33 cellular contexts compared by ENCODE assay signal in genomic region chr7:148523550-148523949, GRCh38.
"Had no signal": no experiment of that assay in that cellular context is flagged by ENCODE, and none has a peak within 500 bp of the region (broad histone marks: within the 10 kb centered on the region; RNA-seq: fewer than 3 reads in every experiment).

No MANE protein-coding gene starts in this region.

- H3K36me3 ChIP-seq: ascending aorta, breast epithelium, cardiac muscle cell, colonic mucosa, esophagus squamous epithelium, gastroesophageal sphincter, heart right ventricle, WERI-Rb-1 had no signal

- H3K36me3 Mint-ChIP-seq: activated naive CD4-positive, alpha-beta T cell treated with anti-CD3 and anti-CD28 coated beads, Interleukin-2, amount 50 U/mL, for 24 hours; activated naive CD8-positive, alpha-beta T cell treated with anti-CD3 and anti-CD28 coated beads for 36 hours; brain had no signal

- H3K4me3 ChIP-seq: ascending aorta, breast epithelium, cardiac muscle cell, colonic mucosa, esophagus squamous epithelium, gastroesophageal sphincter, heart right ventricle had no signal

- H3K27me3 Mint-ChIP-seq: activated B cell treated with CpG ODN at 0.5 μM for 24 hours had no signal

- H3K27me3 ChIP-seq: ascending aorta, cardiac muscle cell, colonic mucosa had no signal

- H3K9me3 Mint-ChIP-seq: activated B cell treated with CpG ODN at 0.5 μM for 24 hours; activated naive CD4-positive, alpha-beta T cell treated with anti-CD3 and anti-CD28 coated beads, Interleukin-2, amount 50 U/mL, for 24 hours; activated naive CD8-positive, alpha-beta T cell treated with anti-CD3 and anti-CD28 coated beads for 36 hours; activated T-cell treated with anti-CD3 and anti-CD28 coated beads, Interleukin-2, amount 50 U/mL, for 4 hours; activated T-helper 17 cell treated with anti-CD3 and anti-CD28 coated beads, Interleukin-2, amount 50 U/mL, for 72 hours; T-helper 2 cell treated with Interferon-gamma antibody and Interleukin-4, amounts not matched to agents 5 μg/mL and 100 μg/mL, for 36 hours had no signal

- DNase-seq: activated B cell treated with CpG ODN at 0.5 μM for 24 hours; activated CD4-positive, alpha-beta T cell treated with anti-CD3 and anti-CD28 coated beads for 48 hours; activated CD4-positive, alpha-beta T cell treated with anti-CD3 and anti-CD28 coated beads, Interleukin-2, amount 50 U/mL, for 1 hour; activated CD4-positive, alpha-beta T cell treated with anti-CD3 and anti-CD28 coated beads, Interleukin-2, amount 50 U/mL, for 48 hours; activated CD8-positive, alpha-beta T cell treated with anti-CD3 and anti-CD28 coated beads, Interleukin-2, amount 10 ng/mL, durations not matched to agents 7 days and 5 days; activated effector memory CD4-positive, alpha-beta T cell treated with Interleukin-2 at 50 U/mL for 16 hours; activated gamma-delta T cell treated with Interleukin-2 at 50 U/mL for 16 hours; activated naive CD4-positive, alpha-beta T cell treated with Interleukin-2 at 50 U/mL for 16 hours; activated naive CD8-positive, alpha-beta T cell treated with anti-CD3 and anti-CD28 coated beads for 36 hours; activated T-cell treated with anti-CD3 and anti-CD28 coated beads, Interleukin-2, amount 50 U/mL, for 4 hours; central memory CD4-positive, alpha-beta T cell; cerebellar nuclear complex; colonic mucosa; effector CD8-positive, alpha-beta T cell; esophagus squamous epithelium; foreskin melanocyte; heart right ventricle; T-helper 1 cell; T-helper 17 cell; T1000; WERI-Rb-1 had no signal

- H3K4me1 Mint-ChIP-seq: activated naive CD8-positive, alpha-beta T cell treated with anti-CD3 and anti-CD28 coated beads for 36 hours; activated T-helper 17 cell treated with anti-CD3 and anti-CD28 coated beads, Interleukin-2, amount 50 U/mL, for 72 hours had no signal

- H3K9me3 ChIP-seq: ascending aorta, breast epithelium, colonic mucosa, esophagus squamous epithelium, gastroesophageal sphincter, heart right ventricle had no signal

- H3K4me1 ChIP-seq: ascending aorta, breast epithelium, colonic mucosa, esophagus squamous epithelium, gastroesophageal sphincter, heart right ventricle had no signal

- H3K4me3 Mint-ChIP-seq: activated B cell treated with CpG ODN at 0.5 μM for 24 hours; activated CD8-positive, alpha-beta T cell treated with anti-CD3 and anti-CD28 coated beads, Interleukin-2, amount 10 ng/mL, durations not matched to agents 7 days and 5 days; activated naive CD4-positive, alpha-beta T cell treated with anti-CD3 and anti-CD28 coated beads, Interleukin-2, amount 50 U/mL, for 24 hours; activated naive CD8-positive, alpha-beta T cell treated with anti-CD3 and anti-CD28 coated beads for 36 hours; activated T-cell treated with anti-CD3 and anti-CD28 coated beads, Interleukin-2, amount 50 U/mL, for 4 hours; activated T-helper 17 cell treated with anti-CD3 and anti-CD28 coated beads, Interleukin-2, amount 50 U/mL, for 72 hours; brain; T-helper 17 cell; T-helper 2 cell treated with Interferon-gamma antibody and Interleukin-4, amounts not matched to agents 5 μg/mL and 100 μg/mL, for 36 hours had no signal

- H3K27ac Mint-ChIP-seq: activated B cell treated with CpG ODN at 0.5 μM for 24 hours; activated CD8-positive, alpha-beta T cell treated with anti-CD3 and anti-CD28 coated beads, Interleukin-2, amount 10 ng/mL, durations not matched to agents 7 days and 5 days; activated naive CD4-positive, alpha-beta T cell treated with anti-CD3 and anti-CD28 coated beads, Interleukin-2, amount 50 U/mL, for 24 hours; activated naive CD8-positive, alpha-beta T cell treated with anti-CD3 and anti-CD28 coated beads for 36 hours; activated T-helper 17 cell treated with anti-CD3 and anti-CD28 coated beads, Interleukin-2, amount 50 U/mL, for 72 hours; brain; T-helper 17 cell; T-helper 2 cell treated with Interferon-gamma antibody and Interleukin-4, amounts not matched to agents 5 μg/mL and 100 μg/mL, for 36 hours had no signal

- FAIRE-seq: endometrium, endothelial cell of umbilical vein had no signal

- H3K27ac ChIP-seq: ascending aorta, breast epithelium, cardiac muscle cell, colonic mucosa, epithelial cell of prostate, esophagus squamous epithelium, gastroesophageal sphincter, heart right ventricle, WERI-Rb-1 had no signal

- ATAC-seq: activated CD4-positive, CD25-positive, alpha-beta regulatory T cell treated with anti-CD3 and anti-CD28 coated beads, Interleukin-2, amount 50 U/mL, for 24 hours; activated CD8-positive, alpha-beta T cell treated with anti-CD3 and anti-CD28 coated beads, Interleukin-2, amount 10 ng/mL, durations not matched to agents 7 days and 5 days; activated T-cell treated with anti-CD3 and anti-CD28 coated beads, Interleukin-2, amount 50 U/mL, for 4 hours; activated T-helper 17 cell treated with anti-CD3 and anti-CD28 coated beads, Interleukin-2, amount 50 U/mL, for 72 hours; gastroesophageal sphincter; heart right ventricle; T-helper 17 cell had no signal
